In genomic region chr6:143510326-143510725, GRCh38 we compare ENCODE assay signal across 8 cellular contexts. TPM values are rescaled to one million over a fixed set of nuclear protein-coding genes. Genes with fewer than 3 reads are reported as not detected.
A peak's percentile ranks its signal among the peaks of the same experiment; 100 is the strongest.
DNase-seq lines count a peak whose midpoint lies in the region; ATAC-seq and TF ChIP-seq lines count a peak whose summit lies in the region.
"Not testable (repeated sequence)": the region's sequence is repeated elsewhere in the genome, so short reads cannot be mapped to it uniquely, and the experiment has no call there.

No MANE protein-coding gene starts in this region.

- not testable (repeated sequence) for H3K27ac Mint-ChIP-seq in HFFc6; activated naive CD8-positive, alpha-beta T cell treated with anti-CD3 and anti-CD28 coated beads, Interleukin-2, amount 10 ng/mL, durations not matched to agents 7 days and 5 days
- peak overlapping the region; percentile 93 for H3K27ac Mint-ChIP-seq in T-helper 17 cell
- H3K27ac Mint-ChIP-seq in natural killer cell treated with Interleukin-12 subunit alpha and Interleukin-12 subunit beta and Interleukin-15 and Interleukin-18, amount 100 ng/mL, for 72 hours = peak overlapping the region; percentile 95 to 97
- peak overlapping the region; percentile 95 for H3K27ac Mint-ChIP-seq in stimulated activated memory B cell treated with anti-CD40 and anti-IgM and Interleukin-4, amounts not matched to agents 10 μg/mL and 1 μg/mL and 100 μg/mL, for 72 hours

- H3K36me3 ChIP-seq in duodenal mucosa (ENCODE audit: control insufficient read depth in 1 of 2, insufficient read depth in 2 of 2, low read length in 2 of 2) = peaks cover 12 to 20% of the 10 kb centered on the region in 2 donors
- not testable (repeated sequence) for H3K36me3 ChIP-seq in hepatocyte (replicated peaks; ENCODE audit: insufficient read depth, low read depth)

- not testable (repeated sequence) for H3K27me3 ChIP-seq in duodenal mucosa (ENCODE audit: control insufficient read depth in 1 of 2, insufficient read depth in 2 of 2, low read length in 2 of 2); hepatocyte

- TF ChIP-seq CTCF in AG10803 (conservative IDR thresholded peaks at IDR 0.05; ENCODE audit: low read length); HFFc6 (IDR thresholded peaks at IDR 0.05); hepatocyte (IDR thresholded peaks at IDR 0.05; ENCODE audit: poor library complexity): not testable (repeated sequence)

- H3K79me2 ChIP-seq in hepatocyte = peaks cover 44% of the 10 kb centered on the region

- 97% methylated on average over 13 of the region's 13 CpGs for WGBS in hepatocyte (ENCODE audit: low lambda C conversion rate, missing lambda C conversion rate)

- H3K27ac ChIP-seq in duodenal mucosa (ENCODE audit: low read depth, low read length) = not testable (repeated sequence)
- peak overlapping the region; percentile 91 for H3K27ac ChIP-seq in hepatocyte

- H3K4me1 Mint-ChIP-seq in HFFc6 (ENCODE audit: low read depth) (peaks cover 48% of the 10 kb centered on the region), T-helper 17 cell (peaks cover 32% of the 10 kb centered on the region)
- H3K4me1 Mint-ChIP-seq in activated naive CD8-positive, alpha-beta T cell treated with anti-CD3 and anti-CD28 coated beads, Interleukin-2, amount 10 ng/mL, durations not matched to agents 7 days and 5 days = peaks cover 21% of the 10 kb centered on the region
- peaks cover 25 to 28% of the 10 kb centered on the region in 2 donors for H3K4me1 Mint-ChIP-seq in natural killer cell treated with Interleukin-12 subunit alpha and Interleukin-12 subunit beta and Interleukin-15 and Interleukin-18, amount 100 ng/mL, for 72 hours (ENCODE audit: low read depth in 2 of 2)
- H3K4me1 Mint-ChIP-seq in stimulated activated memory B cell treated with anti-CD40 and anti-IgM and Interleukin-4, amounts not matched to agents 10 μg/mL and 1 μg/mL and 100 μg/mL, for 72 hours = peaks cover 34% of the 10 kb centered on the region

- H3K4me3 ChIP-seq in AG10803 (ENCODE audit: low read length) (peak overlapping the region; percentile 88), duodenal mucosa (ENCODE audit: low read depth in 1 of 2, low read length in 2 of 2) (peak overlapping the region; percentile 84 to 96), hepatocyte (peak overlapping the region; percentile 58)

- peaks cover 20 to 28% of the 10 kb centered on the region in 2 donors for H3K4me1 ChIP-seq in duodenal mucosa (ENCODE audit: control insufficient read depth in 1 of 2, insufficient read depth in 2 of 2, low read length in 2 of 2)
- peaks cover 12% of the 10 kb centered on the region for H3K4me1 ChIP-seq in hepatocyte (ENCODE audit: insufficient read depth)

- ATAC-seq in T-helper 17 cell; activated naive CD8-positive, alpha-beta T cell treated with anti-CD3 and anti-CD28 coated beads, Interleukin-2, amount 10 ng/mL, durations not matched to agents 7 days and 5 days (ENCODE audit: low read depth); natural killer cell treated with Interleukin-12 subunit alpha and Interleukin-12 subunit beta and Interleukin-15 and Interleukin-18, amount 100 ng/mL, for 72 hours; stimulated activated memory B cell treated with anti-CD40 and anti-IgM and Interleukin-4, amounts not matched to agents 10 μg/mL and 1 μg/mL and 100 μg/mL, for 72 hours: not testable (repeated sequence)

- peak overlapping the region; percentile 91 for H3K4me3 Mint-ChIP-seq in HFFc6
- peak overlapping the region; percentile 97 for H3K4me3 Mint-ChIP-seq in T-helper 17 cell
- H3K4me3 Mint-ChIP-seq in activated naive CD8-positive, alpha-beta T cell treated with anti-CD3 and anti-CD28 coated beads, Interleukin-2, amount 10 ng/mL, durations not matched to agents 7 days and 5 days = peak overlapping the region; percentile 93
- H3K4me3 Mint-ChIP-seq in natural killer cell treated with Interleukin-12 subunit alpha and Interleukin-12 subunit beta and Interleukin-15 and Interleukin-18, amount 100 ng/mL, for 72 hours = peak overlapping the region; percentile 99
- H3K4me3 Mint-ChIP-seq in stimulated activated memory B cell treated with anti-CD40 and anti-IgM and Interleukin-4, amounts not matched to agents 10 μg/mL and 1 μg/mL and 100 μg/mL, for 72 hours = peak overlapping the region; percentile 92

- peaks cover 25% of the 10 kb centered on the region; the same call in 1 of the 2 replicates for H3K36me3 Mint-ChIP-seq in HFFc6 (ENCODE audit: low read depth)
- not testable (repeated sequence) for H3K36me3 Mint-ChIP-seq in T-helper 17 cell (ENCODE audit: low read depth)
- H3K36me3 Mint-ChIP-seq in activated naive CD8-positive, alpha-beta T cell treated with anti-CD3 and anti-CD28 coated beads, Interleukin-2, amount 10 ng/mL, durations not matched to agents 7 days and 5 days = peaks cover 22% of the 10 kb centered on the region
- peaks cover 12% of the 10 kb centered on the region for H3K36me3 Mint-ChIP-seq in natural killer cell treated with Interleukin-12 subunit alpha and Interleukin-12 subunit beta and Interleukin-15 and Interleukin-18, amount 100 ng/mL, for 72 hours
- H3K36me3 Mint-ChIP-seq in stimulated activated memory B cell treated with anti-CD40 and anti-IgM and Interleukin-4, amounts not matched to agents 10 μg/mL and 1 μg/mL and 100 μg/mL, for 72 hours = peaks cover 24% of the 10 kb centered on the region

- peak overlapping the region; percentile 84 for H3K4me2 ChIP-seq in hepatocyte

- not testable (repeated sequence) for H3K9me3 ChIP-seq in T-helper 17 cell (ENCODE audit: control insufficient read depth, low read length, poor library complexity, severe bottlenecking); duodenal mucosa (ENCODE audit: control insufficient read depth in 1 of 2, low read length in 2 of 2); hepatocyte (ENCODE audit: low read depth)

- DNase-seq in AG10803 (ENCODE audit: low read depth); HFFc6; T-helper 17 cell; activated naive CD8-positive, alpha-beta T cell treated with anti-CD3 and anti-CD28 coated beads, Interleukin-2, amount 10 ng/mL, durations not matched to agents 7 days and 5 days; hepatocyte (ENCODE audit: low spot score); natural killer cell treated with Interleukin-12 subunit alpha and Interleukin-12 subunit beta and Interleukin-15 and Interleukin-18, amount 100 ng/mL, for 72 hours (ENCODE audit: low spot score): not testable (repeated sequence)

- H3K27me3 Mint-ChIP-seq in HFFc6 (ENCODE audit: insufficient read depth); T-helper 17 cell; activated naive CD8-positive, alpha-beta T cell treated with anti-CD3 and anti-CD28 coated beads, Interleukin-2, amount 10 ng/mL, durations not matched to agents 7 days and 5 days; natural killer cell treated with Interleukin-12 subunit alpha and Interleukin-12 subunit beta and Interleukin-15 and Interleukin-18, amount 100 ng/mL, for 72 hours; stimulated activated memory B cell treated with anti-CD40 and anti-IgM and Interleukin-4, amounts not matched to agents 10 μg/mL and 1 μg/mL and 100 μg/mL, for 72 hours: not testable (repeated sequence)

- POLR2A ChIA-PET in activated naive CD8-positive, alpha-beta T cell treated with anti-CD3 and anti-CD28 coated beads, Interleukin-2, amount 10 ng/mL, durations not matched to agents 7 days and 5 days (lab: Charles Lee) = interaction anchor here (1.3 to 2.0 kb wide), 2 partner anchors 60 to 333 kb away, joined by 4 to 17 read pairs; partner anchors contain the start of genes ADAT2, LTV1 and PEX3

- not testable (repeated sequence) for H3K9me3 Mint-ChIP-seq in HFFc6; activated naive CD8-positive, alpha-beta T cell treated with anti-CD3 and anti-CD28 coated beads, Interleukin-2, amount 10 ng/mL, durations not matched to agents 7 days and 5 days; natural killer cell treated with Interleukin-12 subunit alpha and Interleukin-12 subunit beta and Interleukin-15 and Interleukin-18, amount 100 ng/mL, for 72 hours; stimulated activated memory B cell treated with anti-CD40 and anti-IgM and Interleukin-4, amounts not matched to agents 10 μg/mL and 1 μg/mL and 100 μg/mL, for 72 hours

- H4K20me1 ChIP-seq in hepatocyte (ENCODE audit: insufficient read depth, poor library complexity, severe bottlenecking) = not testable (repeated sequence)

- H2AFZ ChIP-seq in hepatocyte = peak overlapping the region; percentile 84

- H3K9ac ChIP-seq in duodenal mucosa (ENCODE audit: low read depth in 1 of 2, low read length in 2 of 2) = peak overlapping the region; percentile 72 to 93

- H3K9me2 ChIP-seq in hepatocyte (replicated peaks; ENCODE audit: insufficient read depth) = not testable (repeated sequence)

RNA-seq across cellular contexts. Expression of gene FUCA2, which starts 1.2 kb away (rescaled TPM):
- total RNA-seq in HFFc6 (2021; fragmentation: NEBNext Ultra II Directional; extraction: Animal tissue kit (Norgen Biotek cat#: 25700)) = 100 to 1,000 TPM in 4 of 6 experiments, 10 to 100 TPM in 2; 86.4 to 126 (median 121) TPM
- total RNA-seq in T-helper 17 cell (1 to 10 TPM; 7.8 to 8.3 TPM), hepatocyte (117 TPM in 2 replicates)
- 10 to 100 TPM; 12.1 to 13.4 TPM for total RNA-seq in activated naive CD8-positive, alpha-beta T cell treated with anti-CD3 and anti-CD28 coated beads, Interleukin-2, amount 10 ng/mL, durations not matched to agents 7 days and 5 days
- 141 and 142 TPM in 2 replicates for polyA plus RNA-seq in hepatocyte
- total RNA-seq in natural killer cell treated with Interleukin-12 subunit alpha and Interleukin-12 subunit beta and Interleukin-15 and Interleukin-18, amount 100 ng/mL, for 72 hours = 10 to 100 TPM; 25.4 to 28.9 TPM

RNA-seq across cellular contexts. Expression of gene PEX3, which starts 59.7 kb away (rescaled TPM):
- total RNA-seq in HFFc6 (2021; fragmentation: NEBNext Ultra II Directional; extraction: Animal tissue kit (Norgen Biotek cat#: 25700)) = 10 to 100 TPM; 18.7 to 23.7 (median 20.4) TPM
- total RNA-seq in T-helper 17 cell = 10 to 100 TPM in 1 of 2 donors, 1 to 10 TPM in 1; 8.2 to 10.2 TPM
- total RNA-seq in activated naive CD8-positive, alpha-beta T cell treated with anti-CD3 and anti-CD28 coated beads, Interleukin-2, amount 10 ng/mL, durations not matched to agents 7 days and 5 days = 10 to 100 TPM; 21.0 TPM
- 19.0 and 23.2 TPM in 2 replicates for total RNA-seq in hepatocyte
- polyA plus RNA-seq in hepatocyte = 23.4 and 24.5 TPM in 2 replicates
- 10 to 100 TPM; 21.8 to 23.3 TPM for total RNA-seq in natural killer cell treated with Interleukin-12 subunit alpha and Interleukin-12 subunit beta and Interleukin-15 and Interleukin-18, amount 100 ng/mL, for 72 hours

RNA-seq across cellular contexts. Expression of gene ADAT2, which starts 59.8 kb away (rescaled TPM):
- total RNA-seq in HFFc6 (2021; fragmentation: NEBNext Ultra II Directional; extraction: Animal tissue kit (Norgen Biotek cat#: 25700)) = 1 to 10 TPM; 2.8 to 4.6 (median 4.1) TPM
- 10 to 100 TPM; 19.1 to 19.8 TPM for total RNA-seq in T-helper 17 cell
- total RNA-seq in activated naive CD8-positive, alpha-beta T cell treated with anti-CD3 and anti-CD28 coated beads, Interleukin-2, amount 10 ng/mL, durations not matched to agents 7 days and 5 days = 10 to 100 TPM; 22.8 to 27.0 TPM
- 3.4 and 4.2 TPM in 2 replicates for total RNA-seq in hepatocyte
- 3.1 and 4.8 TPM in 2 replicates for polyA plus RNA-seq in hepatocyte
- total RNA-seq in natural killer cell treated with Interleukin-12 subunit alpha and Interleukin-12 subunit beta and Interleukin-15 and Interleukin-18, amount 100 ng/mL, for 72 hours = 10 to 100 TPM; 11.1 to 26.9 TPM
